Comparison of ENCODE assay signal across 8 cellular contexts in the genomic region with DNA sequence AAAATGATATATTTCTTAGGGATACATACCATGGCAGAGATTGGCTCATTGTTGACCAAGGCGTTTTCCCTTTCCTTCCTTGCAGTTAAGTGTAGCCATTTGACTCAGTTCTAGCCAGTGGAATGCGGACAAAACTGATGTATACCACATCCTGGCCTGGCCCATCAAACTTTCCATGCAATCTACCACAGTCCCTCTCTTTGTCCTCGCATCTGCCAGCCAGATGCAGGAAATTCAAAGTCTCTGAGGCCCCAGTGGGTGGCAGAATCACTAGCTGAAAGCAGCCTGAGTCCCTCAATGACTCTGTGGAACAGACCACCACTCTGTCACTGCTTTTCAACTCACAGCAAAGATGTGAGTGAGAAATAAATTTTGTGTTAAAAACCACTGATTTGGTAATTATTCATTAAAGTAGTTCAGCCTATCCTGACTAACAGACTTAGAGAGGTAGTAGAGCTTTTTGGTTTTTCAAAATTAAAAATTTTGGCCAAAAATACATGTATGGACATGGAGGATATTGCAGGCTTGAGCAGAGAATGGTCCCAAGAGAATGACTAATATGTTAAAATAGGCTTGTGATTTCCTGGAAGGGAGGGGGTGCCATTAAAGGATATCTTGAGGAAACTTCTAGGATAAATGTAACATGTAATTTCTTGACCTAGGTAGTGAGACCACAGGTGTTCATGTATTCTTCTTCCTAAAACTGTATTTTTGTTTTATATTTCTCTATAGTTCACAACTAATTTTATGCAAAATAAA.
DNase-seq lines count a peak whose midpoint lies in the region; ATAC-seq and TF ChIP-seq lines count a peak whose summit lies in the region.

No MANE protein-coding gene starts in this region.

- ATAC-seq in GM19438 (IDR thresholded peaks at IDR 0.05; ENCODE audit: low read depth, unreplicated experiment): peak; percentile 49

- TF ChIP-seq CTCF in AG09309 (IDR thresholded peaks at IDR 0.05; ENCODE audit: control insufficient read depth, insufficient read depth, low read depth, low read length, missing control alignments) (no peak), RWPE1 (conservative IDR thresholded peaks at IDR 0.05; ENCODE audit: low read depth) (no peak)

- peak overlapping the region; percentile 90 for H3K27ac ChIP-seq in RWPE1

- POLR2A ChIA-PET in RWPE1 (lab: Yijun Ruan, JAX; ENCODE audit: low non-redundant PET): no interaction called here

- no peak overlapping the region for H3K4me3 ChIP-seq in AG09309 (ENCODE audit: control insufficient read depth, low read depth, low read length)

- CTCF ChIA-PET in RWPE1 (lab: Yijun Ruan, JAX): no interaction called here

- DNase-seq in AG09309 (ENCODE audit: low read depth) (peak; percentile 77), RWPE1 (ENCODE audit: low spot score) (peak; percentile 38), fibroblast of peridontal ligament (ENCODE audit: extremely low read depth) (peak; percentile 93), globus pallidus (ENCODE audit: low spot score) (no peak), amygdala (lab: John Stamatoyannopoulos, UW) (no peak), NCI-H524 (lab: John Stamatoyannopoulos, UW) (no peak), NCI-H774 (lab: John Stamatoyannopoulos, UW) (no peak)

Comparison
In these comparisons a context has a peak if more than half of its experiments do, and no peak if none do; other contexts are left out.
1. DNase-seq: peak in AG09309 (single experiment), RWPE1 (single experiment) and fibroblast of peridontal ligament (single experiment); none in globus pallidus (single experiment), amygdala (0 of 56), NCI-H524 (0 of 2) and NCI-H774 (single experiment).